ENCODE assay signal across 22 cellular contexts in genomic region chr20:54514020-54514607, GRCh38. TPM values are rescaled to one million over a fixed set of nuclear protein-coding genes. Genes with fewer than 3 reads are reported as not detected.
"Had no signal": no experiment of that assay in that cellular context is flagged by ENCODE, and none has a peak within 500 bp of the region (broad histone marks: within the 10 kb centered on the region; RNA-seq: fewer than 3 reads in every experiment).

No MANE protein-coding gene starts in this region.

- H3K27me3 ChIP-seq: foreskin keratinocyte, sigmoid colon, testis, upper lobe of left lung had no signal

- H3K4me1 ChIP-seq: foreskin keratinocyte, parathyroid adenoma, sigmoid colon, testis, upper lobe of left lung had no signal

- FAIRE-seq: endometrium had no signal

- H3K79me2 ChIP-seq: parathyroid adenoma had no signal

- DNase-seq: activated B cell treated with CpG ODN at 0.5 μM for 24 hours; activated CD4-positive, alpha-beta T cell treated with anti-CD3 and anti-CD28 coated beads for 36 hours; activated CD4-positive, alpha-beta T cell treated with anti-CD3 and anti-CD28 coated beads, Interleukin-2, amount 50 U/mL, for 48 hours; activated effector memory CD4-positive, alpha-beta T cell treated with Interleukin-2 at 50 U/mL for 16 hours; activated naive CD4-positive, alpha-beta T cell treated with anti-CD3 and anti-CD28 coated beads for 36 hours; activated T-cell treated with anti-CD3 and anti-CD28 coated beads, Interleukin-2, amount 50 U/mL, for 72 hours; cerebellar nuclear complex; foreskin keratinocyte; immature natural killer cell; left ventricle myocardium superior; mammary epithelial cell; sigmoid colon; stimulated activated CD4-positive, alpha-beta T cell treated with anti-CD3 and anti-CD28 coated beads, Interleukin-15, amount 100 ng/mL, for 24 hours; T1000; testis; upper lobe of left lung had no signal

- H3K27ac Mint-ChIP-seq: activated B cell treated with CpG ODN at 0.5 μM for 24 hours; activated CD4-positive, alpha-beta T cell treated with anti-CD3 and anti-CD28 coated beads for 36 hours; activated naive CD4-positive, alpha-beta T cell treated with anti-CD3 and anti-CD28 coated beads for 36 hours; activated T-cell treated with anti-CD3 and anti-CD28 coated beads, Interleukin-2, amount 50 U/mL, for 72 hours; immature natural killer cell; natural killer cell treated with Interleukin-12 subunit alpha and Interleukin-12 subunit beta and Interleukin-15 and Interleukin-18, amount 100 ng/mL, for 72 hours; stimulated activated memory B cell treated with anti-CD40 and anti-IgM and Interleukin-4, amounts not matched to agents 10 μg/mL and 1 μg/mL and 100 μg/mL, for 72 hours; T-helper 1 cell treated with Interleukin-12 subunit alpha and Interleukin-12 subunit beta and Interleukin-4 antibody, amounts not matched to agents 30 μg/mL and 1 μg/mL, for 36 hours had no signal

- H3K27me3 Mint-ChIP-seq: stimulated activated memory B cell treated with anti-CD40 and anti-IgM and Interleukin-4, amounts not matched to agents 10 μg/mL and 1 μg/mL and 100 μg/mL, for 72 hours had no signal

- H3K4me2 ChIP-seq: smooth muscle cell had no signal

- H3K27ac ChIP-seq: foreskin keratinocyte, parathyroid adenoma, sigmoid colon, testis, upper lobe of left lung had no signal

- H3K4me1 Mint-ChIP-seq: activated B cell treated with CpG ODN at 0.5 μM for 24 hours; activated CD4-positive, alpha-beta T cell treated with anti-CD3 and anti-CD28 coated beads for 36 hours; immature natural killer cell; stimulated activated memory B cell treated with anti-CD40 and anti-IgM and Interleukin-4, amounts not matched to agents 10 μg/mL and 1 μg/mL and 100 μg/mL, for 72 hours had no signal

- H3K9me3 Mint-ChIP-seq: stimulated activated memory B cell treated with anti-CD40 and anti-IgM and Interleukin-4, amounts not matched to agents 10 μg/mL and 1 μg/mL and 100 μg/mL, for 72 hours had no signal

- H3K9ac ChIP-seq: parathyroid adenoma had no signal

- ATAC-seq: activated CD4-positive, alpha-beta T cell treated with anti-CD3 and anti-CD28 coated beads for 36 hours; activated T-cell treated with anti-CD3 and anti-CD28 coated beads, Interleukin-2, amount 50 U/mL, for 72 hours; foreskin keratinocyte; left ventricle myocardium superior; natural killer cell treated with Interleukin-12 subunit alpha and Interleukin-12 subunit beta and Interleukin-15 and Interleukin-18, amount 100 ng/mL, for 72 hours; stimulated activated memory B cell treated with anti-CD40 and anti-IgM and Interleukin-4, amounts not matched to agents 10 μg/mL and 1 μg/mL and 100 μg/mL, for 72 hours had no signal

- H2AFZ ChIP-seq: parathyroid adenoma had no signal

- H3K4me3 ChIP-seq: sigmoid colon, smooth muscle cell, testis, upper lobe of left lung had no signal

- H3K9me3 ChIP-seq: sigmoid colon, testis had no signal

- H3K36me3 ChIP-seq: sigmoid colon, upper lobe of left lung had no signal

- H3K36me3 Mint-ChIP-seq: immature natural killer cell; natural killer cell treated with Interleukin-12 subunit alpha and Interleukin-12 subunit beta and Interleukin-15 and Interleukin-18, amount 100 ng/mL, for 72 hours; stimulated activated memory B cell treated with anti-CD40 and anti-IgM and Interleukin-4, amounts not matched to agents 10 μg/mL and 1 μg/mL and 100 μg/mL, for 72 hours had no signal

- H3K4me3 Mint-ChIP-seq: activated B cell treated with CpG ODN at 0.5 μM for 24 hours; activated CD4-positive, alpha-beta T cell treated with anti-CD3 and anti-CD28 coated beads for 36 hours; activated naive CD4-positive, alpha-beta T cell treated with anti-CD3 and anti-CD28 coated beads for 36 hours; activated T-cell treated with anti-CD3 and anti-CD28 coated beads, Interleukin-2, amount 50 U/mL, for 72 hours; immature natural killer cell; natural killer cell treated with Interleukin-12 subunit alpha and Interleukin-12 subunit beta and Interleukin-15 and Interleukin-18, amount 100 ng/mL, for 72 hours; stimulated activated memory B cell treated with anti-CD40 and anti-IgM and Interleukin-4, amounts not matched to agents 10 μg/mL and 1 μg/mL and 100 μg/mL, for 72 hours; T-helper 1 cell treated with Interleukin-12 subunit alpha and Interleukin-12 subunit beta and Interleukin-4 antibody, amounts not matched to agents 30 μg/mL and 1 μg/mL, for 36 hours had no signal

RNA-seq across cellular contexts. Expression of gene DOK5, which starts 38.7 kb away (rescaled TPM):
- total RNA-seq: activated B cell treated with CpG ODN at 0.5 μM for 24 hours, foreskin keratinocyte had no signal
- polyA plus RNA-seq: foreskin keratinocyte, immature natural killer cell, mammary epithelial cell had no signal
